ENCODE assay signal across 1 cellular context in the genomic region with DNA sequence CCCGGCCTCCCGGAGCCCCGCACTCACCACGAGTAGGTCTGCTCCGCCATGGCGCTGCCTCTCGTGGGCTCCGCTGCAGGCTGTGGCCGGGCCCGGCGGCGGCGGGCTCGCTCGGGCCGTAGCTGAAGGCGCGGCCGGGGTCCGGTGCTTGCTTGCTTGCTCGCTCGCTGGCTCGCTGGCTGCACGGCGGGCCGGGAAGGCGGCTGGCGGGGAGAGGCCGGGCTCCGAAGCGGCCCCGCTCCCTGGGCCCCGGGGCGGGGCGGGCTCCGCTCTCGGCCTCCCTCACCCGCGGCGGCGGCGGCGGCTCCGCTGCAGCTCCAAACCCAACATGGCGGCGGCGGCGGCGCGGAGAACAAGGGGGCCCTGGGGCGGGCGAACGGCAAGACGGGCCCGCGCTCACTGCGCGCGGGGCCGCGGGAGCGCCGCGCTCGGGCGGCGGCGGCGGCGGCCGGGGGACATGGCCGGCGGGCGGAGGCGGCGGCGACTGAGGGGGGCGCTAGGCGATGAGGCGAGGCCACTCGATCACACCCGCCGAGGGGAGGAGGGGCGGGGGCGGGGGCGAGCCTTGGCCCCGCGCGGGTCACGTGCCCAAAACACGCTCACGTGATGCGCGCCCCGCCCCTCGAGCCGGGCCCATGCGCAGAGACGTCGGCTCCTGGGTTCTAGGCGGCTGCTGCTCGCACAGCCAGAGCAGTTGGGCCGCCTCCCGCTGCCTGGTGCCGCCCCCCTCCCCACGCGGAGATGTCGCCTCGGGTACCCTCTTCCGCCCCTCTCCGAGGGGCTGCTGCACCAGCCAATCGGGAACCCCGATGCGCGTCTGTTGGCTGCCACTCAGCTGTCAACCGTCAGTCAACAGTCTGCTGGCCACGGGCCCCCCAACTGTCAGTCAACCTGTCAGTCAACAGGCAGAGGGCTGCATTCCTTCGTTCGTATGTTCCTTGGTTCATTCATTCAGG.
A peak's percentile ranks its signal among the peaks of the same experiment; 100 is the strongest.
TF ChIP-seq lines count a peak whose summit lies in the region.

A gene with protein sequence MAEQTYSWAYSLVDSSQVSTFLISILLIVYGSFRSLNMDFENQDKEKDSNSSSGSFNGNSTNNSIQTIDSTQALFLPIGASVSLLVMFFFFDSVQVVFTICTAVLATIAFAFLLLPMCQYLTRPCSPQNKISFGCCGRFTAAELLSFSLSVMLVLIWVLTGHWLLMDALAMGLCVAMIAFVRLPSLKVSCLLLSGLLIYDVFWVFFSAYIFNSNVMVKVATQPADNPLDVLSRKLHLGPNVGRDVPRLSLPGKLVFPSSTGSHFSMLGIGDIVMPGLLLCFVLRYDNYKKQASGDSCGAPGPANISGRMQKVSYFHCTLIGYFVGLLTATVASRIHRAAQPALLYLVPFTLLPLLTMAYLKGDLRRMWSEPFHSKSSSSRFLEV (minus strand): TSS at position 541 of the 956 bp plus-strand sequence. CDS start 491 bp downstream, at position 50.

TF ChIP-seq in K562, 482 proteins besides CTCF, POLR2A, EP300 and RAD21 (continued from another document):
- no peak for TF ChIP-seq KAT8 (IDR thresholded peaks at IDR 0.05; ENCODE audit: low read depth)
- TF ChIP-seq SMAD4 (CRISPR knock-in tag; conservative IDR thresholded peaks at IDR 0.05) = peak; percentile 59; the same call in 1 of the 2 replicates
- no peak for TF ChIP-seq TCF7L2 (IDR thresholded peaks at IDR 0.05; ENCODE audit: low read depth, low read length)
- TF ChIP-seq TRIM24 (IDR thresholded peaks at IDR 0.05) = peak in 1 of 2 experiments; percentile 34; a peak in 1 of 4 replicates
- TF ChIP-seq NRF1 (conservative IDR thresholded peaks at IDR 0.05 in 1 of 2, IDR thresholded peaks at IDR 0.05 in 1 of 2) = peak; percentile 95 to 96
- TF ChIP-seq JUN (IDR thresholded peaks at IDR 0.05; ENCODE audit: borderline replicate concordance, low read depth, low read length) = peak; percentile 68; the same call in 1 of the 2 replicates
- TF ChIP-seq JUN (CRISPR knock-in tag; IDR thresholded peaks at IDR 0.05; ENCODE audit: borderline replicate concordance) = no peak
- no peak for TF ChIP-seq ZNF561 (CRISPR knock-in tag; conservative IDR thresholded peaks at IDR 0.05)
- TF ChIP-seq DACH1 (IDR thresholded peaks at IDR 0.05; ENCODE audit: partially characterized antibody) = no peak
- TF ChIP-seq, protein P1, sequence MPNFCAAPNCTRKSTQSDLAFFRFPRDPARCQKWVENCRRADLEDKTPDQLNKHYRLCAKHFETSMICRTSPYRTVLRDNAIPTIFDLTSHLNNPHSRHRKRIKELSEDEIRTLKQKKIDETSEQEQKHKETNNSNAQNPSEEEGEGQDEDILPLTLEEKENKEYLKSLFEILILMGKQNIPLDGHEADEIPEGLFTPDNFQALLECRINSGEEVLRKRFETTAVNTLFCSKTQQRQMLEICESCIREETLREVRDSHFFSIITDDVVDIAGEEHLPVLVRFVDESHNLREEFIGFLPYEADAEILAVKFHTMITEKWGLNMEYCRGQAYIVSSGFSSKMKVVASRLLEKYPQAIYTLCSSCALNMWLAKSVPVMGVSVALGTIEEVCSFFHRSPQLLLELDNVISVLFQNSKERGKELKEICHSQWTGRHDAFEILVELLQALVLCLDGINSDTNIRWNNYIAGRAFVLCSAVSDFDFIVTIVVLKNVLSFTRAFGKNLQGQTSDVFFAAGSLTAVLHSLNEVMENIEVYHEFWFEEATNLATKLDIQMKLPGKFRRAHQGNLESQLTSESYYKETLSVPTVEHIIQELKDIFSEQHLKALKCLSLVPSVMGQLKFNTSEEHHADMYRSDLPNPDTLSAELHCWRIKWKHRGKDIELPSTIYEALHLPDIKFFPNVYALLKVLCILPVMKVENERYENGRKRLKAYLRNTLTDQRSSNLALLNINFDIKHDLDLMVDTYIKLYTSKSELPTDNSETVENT (CRISPR knock-in tag; IDR thresholded peaks at IDR 0.05) = 0 out of 2 replicates have a peak, but pooled peaks have one; percentile 35
- no peak for TF ChIP-seq MYBL2 (IDR thresholded peaks at IDR 0.05; ENCODE audit: low read depth)
- no peak for TF ChIP-seq MYBL2 (CRISPR knock-in tag; IDR thresholded peaks at IDR 0.05; ENCODE audit: borderline replicate concordance)
- peak; percentile 23; the same call in 1 of the 2 replicates for TF ChIP-seq ERF (CRISPR knock-in tag; IDR thresholded peaks at IDR 0.05)
- TF ChIP-seq, protein P2, sequence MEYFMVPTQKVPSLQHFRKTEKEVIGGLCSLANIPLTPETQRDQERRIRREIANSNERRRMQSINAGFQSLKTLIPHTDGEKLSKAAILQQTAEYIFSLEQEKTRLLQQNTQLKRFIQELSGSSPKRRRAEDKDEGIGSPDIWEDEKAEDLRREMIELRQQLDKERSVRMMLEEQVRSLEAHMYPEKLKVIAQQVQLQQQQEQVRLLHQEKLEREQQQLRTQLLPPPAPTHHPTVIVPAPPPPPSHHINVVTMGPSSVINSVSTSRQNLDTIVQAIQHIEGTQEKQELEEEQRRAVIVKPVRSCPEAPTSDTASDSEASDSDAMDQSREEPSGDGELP (CRISPR knock-in tag; IDR thresholded peaks at IDR 0.05; ENCODE audit: borderline replicate concordance) = peak; percentile 70; the same call in 1 of the 2 replicates
- peak in 1 of 2 experiments; percentile 75; a peak in 1 of 4 replicates for TF ChIP-seq TEAD1 (CRISPR knock-in tag; IDR thresholded peaks at IDR 0.05)
